Comparison of ENCODE assay signal across 1 cellular context in the genomic region with DNA sequence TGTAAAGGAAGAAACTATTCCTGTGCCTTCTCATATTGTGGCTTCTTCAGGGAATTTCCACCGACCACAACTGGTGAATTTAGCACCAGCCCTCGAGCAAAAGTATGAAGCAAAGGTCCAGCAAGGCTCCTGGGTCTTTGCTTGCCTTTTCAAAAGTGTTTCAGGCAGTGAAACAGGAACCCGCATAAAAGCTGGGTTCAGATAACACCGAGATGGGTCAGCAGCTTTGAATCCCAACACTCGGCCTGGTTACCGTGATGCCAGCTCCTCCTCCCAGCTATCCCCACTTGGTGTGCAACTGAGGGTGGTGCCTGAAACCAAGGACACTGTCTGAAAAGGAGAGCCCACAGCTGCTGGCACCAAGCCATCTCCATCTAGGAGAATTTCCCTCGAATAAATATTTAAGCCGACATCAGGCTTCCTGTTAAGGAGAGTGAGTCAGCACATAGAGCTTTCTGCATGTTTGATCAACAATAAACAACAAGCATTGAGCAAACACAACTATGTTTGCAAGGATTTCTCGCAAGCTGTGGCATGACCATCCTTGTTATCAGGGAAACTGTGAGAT.
TF ChIP-seq lines count a peak whose summit lies in the region.

No MANE protein-coding gene starts in this region.

TF ChIP-seq in HepG2, 621 proteins besides CTCF, POLR2A, EP300 and RAD21 (continued from another document and continues in another):
- TF ChIP-seq XRCC5 (optimal IDR thresholded peaks at IDR 0.05; ENCODE audit: low read length) (peak; percentile 19), FOSL1 (CRISPR knock-in tag; IDR thresholded peaks at IDR 0.05; ENCODE audit: borderline replicate concordance) (peak; percentile 60; the same call in 1 of the 2 replicates), ZNF546 (CRISPR knock-in tag; conservative IDR thresholded peaks at IDR 0.05) (no peak), MED13 (CRISPR knock-in tag; IDR thresholded peaks at IDR 0.05) (no peak), HDAC2 (CRISPR knock-in tag; IDR thresholded peaks at IDR 0.05) (peak; percentile 65; the same call in 1 of the 2 replicates), ZNF850 (CRISPR knock-in tag; conservative IDR thresholded peaks at IDR 0.05) (no peak), BHLHE40 (IDR thresholded peaks at IDR 0.05; ENCODE audit: low read length) (no peak), GFI1 (CRISPR knock-in tag; IDR thresholded peaks at IDR 0.05; ENCODE audit: borderline replicate concordance) (peak; percentile 56; the same call in 1 of the 2 replicates), KAT2B (IDR thresholded peaks at IDR 0.05; ENCODE audit: borderline replicate concordance, low read depth, low read length) (no peak), RFX5 (IDR thresholded peaks at IDR 0.05; ENCODE audit: low read depth, low read length) (no peak), ZNF33B (CRISPR knock-in tag; IDR thresholded peaks at IDR 0.05) (no peak), KLF12 (CRISPR knock-in tag; IDR thresholded peaks at IDR 0.05; ENCODE audit: borderline replicate concordance) (no peak), IRF2 (CRISPR knock-in tag; IDR thresholded peaks at IDR 0.05) (peak; percentile 57), MAFG (CRISPR knock-in tag; IDR thresholded peaks at IDR 0.05) (no peak), PHB2 (IDR thresholded peaks at IDR 0.05; ENCODE audit: partially characterized antibody) (no peak), ZNF768 (CRISPR knock-in tag; IDR thresholded peaks at IDR 0.05) (no peak), ZNF530 (CRISPR knock-in tag; IDR thresholded peaks at IDR 0.05; ENCODE audit: low read depth) (no peak), ZNF550 (CRISPR knock-in tag; IDR thresholded peaks at IDR 0.05; ENCODE audit: borderline replicate concordance) (no peak), HNRNPLL (IDR thresholded peaks at IDR 0.05; ENCODE audit: low read depth, low read length, poor library complexity, severe bottlenecking) (no peak), ISX (CRISPR knock-in tag; conservative IDR thresholded peaks at IDR 0.05) (no peak), BORCS8-MEF2B (CRISPR knock-in tag; IDR thresholded peaks at IDR 0.05) (no peak), AKAP8 (CRISPR knock-in tag; IDR thresholded peaks at IDR 0.05) (no peak), MATR3 (CRISPR knock-in tag; IDR thresholded peaks at IDR 0.05) (no peak), RBM39 (IDR thresholded peaks at IDR 0.05; ENCODE audit: low read depth, low read length, poor library complexity, severe bottlenecking) (no peak), MTA1 (CRISPR knock-in tag; IDR thresholded peaks at IDR 0.05; ENCODE audit: borderline replicate concordance) (no peak), ZNF598 (CRISPR knock-in tag; IDR thresholded peaks at IDR 0.05; ENCODE audit: borderline replicate concordance) (no peak), AGO2 (optimal IDR thresholded peaks at IDR 0.05; ENCODE audit: low read depth, low read length) (no peak), SMAD9 (CRISPR knock-in tag; IDR thresholded peaks at IDR 0.05) (no peak), MXI1 (IDR thresholded peaks at IDR 0.05; ENCODE audit: borderline replicate concordance, low read depth, low read length) (no peak; the same call in 2 of the 3 replicates), ZNF382 (CRISPR knock-in tag; IDR thresholded peaks at IDR 0.05; ENCODE audit: borderline replicate concordance) (no peak), ZNF496 (CRISPR knock-in tag; IDR thresholded peaks at IDR 0.05; ENCODE audit: insufficient replicate concordance) (no peak), HMGA1 (CRISPR knock-in tag; conservative IDR thresholded peaks at IDR 0.05) (no peak), ZNF816 (CRISPR knock-in tag; IDR thresholded peaks at IDR 0.05; ENCODE audit: borderline replicate concordance) (no peak)
- TF ChIP-seq, protein P1, sequence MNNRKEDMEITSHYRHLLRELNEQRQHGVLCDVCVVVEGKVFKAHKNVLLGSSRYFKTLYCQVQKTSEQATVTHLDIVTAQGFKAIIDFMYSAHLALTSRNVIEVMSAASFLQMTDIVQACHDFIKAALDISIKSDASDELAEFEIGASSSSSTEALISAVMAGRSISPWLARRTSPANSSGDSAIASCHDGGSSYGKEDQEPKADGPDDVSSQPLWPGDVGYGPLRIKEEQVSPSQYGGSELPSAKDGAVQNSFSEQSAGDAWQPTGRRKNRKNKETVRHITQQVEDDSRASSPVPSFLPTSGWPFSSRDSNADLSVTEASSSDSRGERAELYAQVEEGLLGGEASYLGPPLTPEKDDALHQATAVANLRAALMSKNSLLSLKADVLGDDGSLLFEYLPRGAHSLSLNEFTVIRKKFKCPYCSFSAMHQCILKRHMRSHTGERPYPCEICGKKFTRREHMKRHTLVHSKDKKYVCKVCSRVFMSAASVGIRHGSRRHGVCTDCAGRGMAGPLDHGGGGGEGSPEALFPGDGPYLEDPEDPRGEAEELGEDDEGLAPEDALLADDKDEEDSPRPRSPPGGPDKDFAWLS (CRISPR knock-in tag; IDR thresholded peaks at IDR 0.05; ENCODE audit: borderline replicate concordance): no peak
- TF ChIP-seq, protein P2, sequence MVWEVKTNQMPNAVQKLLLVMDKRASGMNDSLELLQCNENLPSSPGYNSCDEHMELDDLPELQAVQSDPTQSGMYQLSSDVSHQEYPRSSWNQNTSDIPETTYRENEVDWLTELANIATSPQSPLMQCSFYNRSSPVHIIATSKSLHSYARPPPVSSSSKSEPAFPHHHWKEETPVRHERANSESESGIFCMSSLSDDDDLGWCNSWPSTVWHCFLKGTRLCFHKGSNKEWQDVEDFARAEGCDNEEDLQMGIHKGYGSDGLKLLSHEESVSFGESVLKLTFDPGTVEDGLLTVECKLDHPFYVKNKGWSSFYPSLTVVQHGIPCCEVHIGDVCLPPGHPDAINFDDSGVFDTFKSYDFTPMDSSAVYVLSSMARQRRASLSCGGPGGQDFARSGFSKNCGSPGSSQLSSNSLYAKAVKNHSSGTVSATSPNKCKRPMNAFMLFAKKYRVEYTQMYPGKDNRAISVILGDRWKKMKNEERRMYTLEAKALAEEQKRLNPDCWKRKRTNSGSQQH (CRISPR knock-in tag; IDR thresholded peaks at IDR 0.05; ENCODE audit: low read depth): no peak
- TF ChIP-seq, protein P3, sequence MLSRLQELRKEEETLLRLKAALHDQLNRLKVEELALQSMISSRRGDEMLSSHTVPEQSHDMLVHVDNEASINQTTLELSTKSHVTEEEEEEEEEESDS (CRISPR knock-in tag; IDR thresholded peaks at IDR 0.05; ENCODE audit: borderline replicate concordance): no peak
- TF ChIP-seq, protein P4, sequence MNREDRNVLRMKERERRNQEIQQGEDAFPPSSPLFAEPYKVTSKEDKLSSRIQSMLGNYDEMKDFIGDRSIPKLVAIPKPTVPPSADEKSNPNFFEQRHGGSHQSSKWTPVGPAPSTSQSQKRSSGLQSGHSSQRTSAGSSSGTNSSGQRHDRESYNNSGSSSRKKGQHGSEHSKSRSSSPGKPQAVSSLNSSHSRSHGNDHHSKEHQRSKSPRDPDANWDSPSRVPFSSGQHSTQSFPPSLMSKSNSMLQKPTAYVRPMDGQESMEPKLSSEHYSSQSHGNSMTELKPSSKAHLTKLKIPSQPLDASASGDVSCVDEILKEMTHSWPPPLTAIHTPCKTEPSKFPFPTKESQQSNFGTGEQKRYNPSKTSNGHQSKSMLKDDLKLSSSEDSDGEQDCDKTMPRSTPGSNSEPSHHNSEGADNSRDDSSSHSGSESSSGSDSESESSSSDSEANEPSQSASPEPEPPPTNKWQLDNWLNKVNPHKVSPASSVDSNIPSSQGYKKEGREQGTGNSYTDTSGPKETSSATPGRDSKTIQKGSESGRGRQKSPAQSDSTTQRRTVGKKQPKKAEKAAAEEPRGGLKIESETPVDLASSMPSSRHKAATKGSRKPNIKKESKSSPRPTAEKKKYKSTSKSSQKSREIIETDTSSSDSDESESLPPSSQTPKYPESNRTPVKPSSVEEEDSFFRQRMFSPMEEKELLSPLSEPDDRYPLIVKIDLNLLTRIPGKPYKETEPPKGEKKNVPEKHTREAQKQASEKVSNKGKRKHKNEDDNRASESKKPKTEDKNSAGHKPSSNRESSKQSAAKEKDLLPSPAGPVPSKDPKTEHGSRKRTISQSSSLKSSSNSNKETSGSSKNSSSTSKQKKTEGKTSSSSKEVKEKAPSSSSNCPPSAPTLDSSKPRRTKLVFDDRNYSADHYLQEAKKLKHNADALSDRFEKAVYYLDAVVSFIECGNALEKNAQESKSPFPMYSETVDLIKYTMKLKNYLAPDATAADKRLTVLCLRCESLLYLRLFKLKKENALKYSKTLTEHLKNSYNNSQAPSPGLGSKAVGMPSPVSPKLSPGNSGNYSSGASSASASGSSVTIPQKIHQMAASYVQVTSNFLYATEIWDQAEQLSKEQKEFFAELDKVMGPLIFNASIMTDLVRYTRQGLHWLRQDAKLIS (CRISPR knock-in tag; IDR thresholded peaks at IDR 0.05): no peak
- TF ChIP-seq, protein P5, sequence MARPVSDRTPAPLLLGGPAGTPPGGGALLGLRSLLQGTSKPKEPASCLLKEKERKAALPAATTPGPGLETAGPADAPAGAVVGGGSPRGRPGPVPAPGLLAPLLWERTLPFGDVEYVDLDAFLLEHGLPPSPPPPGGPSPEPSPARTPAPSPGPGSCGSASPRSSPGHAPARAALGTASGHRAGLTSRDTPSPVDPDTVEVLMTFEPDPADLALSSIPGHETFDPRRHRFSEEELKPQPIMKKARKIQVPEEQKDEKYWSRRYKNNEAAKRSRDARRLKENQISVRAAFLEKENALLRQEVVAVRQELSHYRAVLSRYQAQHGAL (CRISPR knock-in tag; IDR thresholded peaks at IDR 0.05; ENCODE audit: not compliant biosample characterization): no peak
- TF ChIP-seq, protein P6, sequence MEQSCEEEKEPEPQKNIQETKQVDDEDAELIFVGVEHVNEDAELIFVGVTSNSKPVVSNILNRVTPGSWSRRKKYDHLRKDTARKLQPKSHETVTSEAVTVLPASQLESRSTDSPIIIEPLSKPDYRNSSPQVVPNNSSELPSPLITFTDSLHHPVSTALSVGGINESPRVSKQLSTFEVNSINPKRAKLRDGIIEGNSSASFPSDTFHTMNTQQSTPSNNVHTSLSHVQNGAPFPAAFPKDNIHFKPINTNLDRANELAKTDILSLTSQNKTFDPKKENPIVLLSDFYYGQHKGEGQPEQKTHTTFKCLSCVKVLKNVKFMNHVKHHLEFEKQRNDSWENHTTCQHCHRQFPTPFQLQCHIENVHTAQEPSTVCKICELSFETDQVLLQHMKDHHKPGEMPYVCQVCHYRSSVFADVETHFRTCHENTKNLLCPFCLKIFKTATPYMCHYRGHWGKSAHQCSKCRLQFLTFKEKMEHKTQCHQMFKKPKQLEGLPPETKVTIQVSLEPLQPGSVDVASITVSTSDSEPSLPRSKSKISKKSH (CRISPR knock-in tag; IDR thresholded peaks at IDR 0.05; ENCODE audit: borderline replicate concordance): no peak
- TF ChIP-seq, protein P7, sequence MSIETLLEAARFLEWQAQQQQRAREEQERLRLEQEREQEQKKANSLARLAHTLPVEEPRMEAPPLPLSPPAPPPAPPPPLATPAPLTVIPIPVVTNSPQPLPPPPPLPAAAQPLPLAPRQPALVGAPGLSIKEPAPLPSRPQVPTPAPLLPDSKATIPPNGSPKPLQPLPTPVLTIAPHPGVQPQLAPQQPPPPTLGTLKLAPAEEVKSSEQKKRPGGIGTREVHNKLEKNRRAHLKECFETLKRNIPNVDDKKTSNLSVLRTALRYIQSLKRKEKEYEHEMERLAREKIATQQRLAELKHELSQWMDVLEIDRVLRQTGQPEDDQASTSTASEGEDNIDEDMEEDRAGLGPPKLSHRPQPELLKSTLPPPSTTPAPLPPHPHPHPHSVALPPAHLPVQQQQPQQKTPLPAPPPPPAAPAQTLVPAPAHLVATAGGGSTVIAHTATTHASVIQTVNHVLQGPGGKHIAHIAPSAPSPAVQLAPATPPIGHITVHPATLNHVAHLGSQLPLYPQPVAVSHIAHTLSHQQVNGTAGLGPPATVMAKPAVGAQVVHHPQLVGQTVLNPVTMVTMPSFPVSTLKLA (IDR thresholded peaks at IDR 0.05): no peak
- TF ChIP-seq, protein P8, sequence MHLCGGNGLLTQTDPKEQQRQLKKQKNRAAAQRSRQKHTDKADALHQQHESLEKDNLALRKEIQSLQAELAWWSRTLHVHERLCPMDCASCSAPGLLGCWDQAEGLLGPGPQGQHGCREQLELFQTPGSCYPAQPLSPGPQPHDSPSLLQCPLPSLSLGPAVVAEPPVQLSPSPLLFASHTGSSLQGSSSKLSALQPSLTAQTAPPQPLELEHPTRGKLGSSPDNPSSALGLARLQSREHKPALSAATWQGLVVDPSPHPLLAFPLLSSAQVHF (CRISPR knock-in tag; IDR thresholded peaks at IDR 0.05): no peak
- TF ChIP-seq, protein P9, sequence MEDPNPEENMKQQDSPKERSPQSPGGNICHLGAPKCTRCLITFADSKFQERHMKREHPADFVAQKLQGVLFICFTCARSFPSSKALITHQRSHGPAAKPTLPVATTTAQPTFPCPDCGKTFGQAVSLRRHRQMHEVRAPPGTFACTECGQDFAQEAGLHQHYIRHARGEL (CRISPR knock-in tag; IDR thresholded peaks at IDR 0.05): no peak
- TF ChIP-seq, protein P10, sequence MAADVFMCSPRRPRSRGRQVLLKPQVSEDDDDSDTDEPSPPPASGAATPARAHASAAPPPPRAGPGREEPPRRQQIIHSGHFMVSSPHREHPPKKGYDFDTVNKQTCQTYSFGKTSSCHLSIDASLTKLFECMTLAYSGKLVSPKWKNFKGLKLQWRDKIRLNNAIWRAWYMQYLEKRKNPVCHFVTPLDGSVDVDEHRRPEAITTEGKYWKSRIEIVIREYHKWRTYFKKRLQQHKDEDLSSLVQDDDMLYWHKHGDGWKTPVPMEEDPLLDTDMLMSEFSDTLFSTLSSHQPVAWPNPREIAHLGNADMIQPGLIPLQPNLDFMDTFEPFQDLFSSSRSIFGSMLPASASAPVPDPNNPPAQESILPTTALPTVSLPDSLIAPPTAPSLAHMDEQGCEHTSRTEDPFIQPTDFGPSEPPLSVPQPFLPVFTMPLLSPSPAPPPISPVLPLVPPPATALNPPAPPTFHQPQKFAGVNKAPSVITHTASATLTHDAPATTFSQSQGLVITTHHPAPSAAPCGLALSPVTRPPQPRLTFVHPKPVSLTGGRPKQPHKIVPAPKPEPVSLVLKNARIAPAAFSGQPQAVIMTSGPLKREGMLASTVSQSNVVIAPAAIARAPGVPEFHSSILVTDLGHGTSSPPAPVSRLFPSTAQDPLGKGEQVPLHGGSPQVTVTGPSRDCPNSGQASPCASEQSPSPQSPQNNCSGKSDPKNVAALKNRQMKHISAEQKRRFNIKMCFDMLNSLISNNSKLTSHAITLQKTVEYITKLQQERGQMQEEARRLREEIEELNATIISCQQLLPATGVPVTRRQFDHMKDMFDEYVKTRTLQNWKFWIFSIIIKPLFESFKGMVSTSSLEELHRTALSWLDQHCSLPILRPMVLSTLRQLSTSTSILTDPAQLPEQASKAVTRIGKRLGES (CRISPR knock-in tag; IDR thresholded peaks at IDR 0.05; ENCODE audit: borderline replicate concordance): no peak
- TF ChIP-seq, protein P11, sequence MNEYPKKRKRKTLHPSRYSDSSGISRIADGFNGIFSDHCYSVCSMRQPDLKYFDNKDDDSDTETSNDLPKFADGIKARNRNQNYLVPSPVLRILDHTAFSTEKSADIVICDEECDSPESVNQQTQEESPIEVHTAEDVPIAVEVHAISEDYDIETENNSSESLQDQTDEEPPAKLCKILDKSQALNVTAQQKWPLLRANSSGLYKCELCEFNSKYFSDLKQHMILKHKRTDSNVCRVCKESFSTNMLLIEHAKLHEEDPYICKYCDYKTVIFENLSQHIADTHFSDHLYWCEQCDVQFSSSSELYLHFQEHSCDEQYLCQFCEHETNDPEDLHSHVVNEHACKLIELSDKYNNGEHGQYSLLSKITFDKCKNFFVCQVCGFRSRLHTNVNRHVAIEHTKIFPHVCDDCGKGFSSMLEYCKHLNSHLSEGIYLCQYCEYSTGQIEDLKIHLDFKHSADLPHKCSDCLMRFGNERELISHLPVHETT (CRISPR knock-in tag; conservative IDR thresholded peaks at IDR 0.05): no peak
